8 cellular contexts compared by ENCODE assay signal in genomic region chrX:129654652-129655546, GRCh38. TPM values are rescaled to one million over a fixed set of nuclear protein-coding genes. Genes with fewer than 3 reads are reported as not detected.
DNase-seq lines count a peak whose midpoint lies in the region; ATAC-seq and TF ChIP-seq lines count a peak whose summit lies in the region.

TSS of gene APLN (minus strand) at chrX:129654956. CDS start at chrX:129654630, 326 bp downstream.

- H3K9me3 ChIP-seq in adrenal gland (replicated peaks in 1 of 3): no peaks in the 10 kb centered on the region
- no peaks in the 10 kb centered on the region for H3K9me3 ChIP-seq in right atrium auricular region
- H3K9me3 ChIP-seq in prostate gland: no peaks in the 10 kb centered on the region

- H3K4me1 Mint-ChIP-seq in Calu3 (ENCODE audit: low read depth, unreplicated experiment): peaks cover 7% of the 10 kb centered on the region

- H3K36me3 ChIP-seq in adrenal gland (replicated peaks in 1 of 2): no peaks in the 10 kb centered on the region
- H3K36me3 ChIP-seq in right atrium auricular region: no peaks in the 10 kb centered on the region
- H3K36me3 ChIP-seq in prostate gland: no peaks in the 10 kb centered on the region

- peak within 1 kb of the TSS; percentile 77 for H3K4me3 Mint-ChIP-seq in Calu3 (ENCODE audit: low read depth, unreplicated experiment)

- peak; percentile 39 for ATAC-seq in GM21423 (IDR thresholded peaks at IDR 0.05; ENCODE audit: unreplicated experiment)
- ATAC-seq in GM18517 (IDR thresholded peaks at IDR 0.05; ENCODE audit: unreplicated experiment): no peak

- peaks cover 9% of the 10 kb centered on the region for H3K36me3 Mint-ChIP-seq in Calu3 (ENCODE audit: insufficient read depth, unreplicated experiment)

- H3K27ac ChIP-seq in adrenal gland (peak within 1 kb of the TSS in 1 of 5 donors; percentile 23), right atrium auricular region (peak within 1 kb of the TSS in 1 of 2 donors; percentile 21), prostate gland (no peak within 1 kb of the TSS)

- H3K27me3 Mint-ChIP-seq in Calu3 (ENCODE audit: unreplicated experiment): peaks cover 50% of the 10 kb centered on the region

- no TSS peak for BruUV-seq in Calu3 (replicated peaks; lab: Mats Ljungman, UMichigan)

- no peak within 1 kb of the TSS for H3K27ac Mint-ChIP-seq in Calu3 (ENCODE audit: unreplicated experiment)

- TF ChIP-seq CTCF in Calu3 (IDR thresholded peaks at IDR 0.05; ENCODE audit: unreplicated experiment) (no peak), adrenal gland (IDR thresholded peaks at IDR 0.05) (no peak), right atrium auricular region (IDR thresholded peaks at IDR 0.05) (no peak), prostate gland (IDR thresholded peaks at IDR 0.05) (no peak)

- CTCF ChIA-PET in Calu3 (lab: Charles Lee): interaction anchor here (0.6 to 2.5 kb wide), 3 partner anchors 71 to 451 kb away, joined by 3 to 17 read pairs (median 11); no protein-coding TSS in a partner anchor

- peak; percentile 28 for DNase-seq in Calu3
- peak; percentile 29 for DNase-seq in NCI-H146 treated with DMSO at 0.1 percent for 48 hours (lab: John Stamatoyannopoulos, UW; ENCODE audit: unreplicated experiment)
- DNase-seq in adrenal gland: peak; percentile 33 to 76 (median 55)
- peak; percentile 55 for DNase-seq in right atrium auricular region (ENCODE audit: low spot score)
- DNase-seq in prostate gland (ENCODE audit: low spot score): no peak
- DNase-seq in AML-193 (lab: John Stamatoyannopoulos, UW): no peak

- H3K4me3 ChIP-seq in adrenal gland (peak within 1 kb of the TSS in 2 of 4 donors; percentile 28 to 35), right atrium auricular region (peak within 1 kb of the TSS; percentile 35 to 54), prostate gland (peak within 1 kb of the TSS; percentile 25 to 35)

- H3K27me3 ChIP-seq in adrenal gland (no peaks in the 10 kb centered on the region), right atrium auricular region (no peaks in the 10 kb centered on the region), prostate gland (replicated peaks; ENCODE audit: insufficient read depth) (no peaks in the 10 kb centered on the region)

- intact Hi-C loops in Calu3 (cut with micrococcal nuclease; ENCODE audit: unreplicated experiment): no loop called here
- intact Hi-C loops in adrenal gland (cut with DNase I): no loop called here
- intact Hi-C loops in prostate gland (cut with DNase I): no loop called here

- peak; percentile 24 to 47 for TF ChIP-seq POLR2A in adrenal gland (IDR thresholded peaks at IDR 0.05)
- no peak for TF ChIP-seq POLR2A in prostate gland (IDR thresholded peaks at IDR 0.05)

- WGBS in adrenal gland, 4 donors: 1 to 28% (median 20%) methylated on average over 3 to 61 of the region's 67 CpGs
- WGBS in prostate gland: 6% methylated on average over 9 of the region's 67 CpGs

- peaks cover 4 to 8% of the 10 kb centered on the region in 2 donors for H3K4me1 ChIP-seq in adrenal gland (replicated peaks in 1 of 2)
- H3K4me1 ChIP-seq in right atrium auricular region: peaks cover 0 to 18% of the 10 kb centered on the region in 2 donors
- no peaks in the 10 kb centered on the region for H3K4me1 ChIP-seq in prostate gland (replicated peaks)

- H3K9me3 Mint-ChIP-seq in Calu3 (ENCODE audit: low read depth, unreplicated experiment): no peaks in the 10 kb centered on the region

RNA-seq across cellular contexts. Expression of gene APLN, which starts in this region (rescaled TPM):
- total RNA-seq in Calu3 (2022) (0.35 TPM in 1 of 2 replicates, not detected in the other), adrenal gland (10 to 100 TPM in 2 of 8 donors, 1 to 10 TPM in 6; 3.6 to 18.5 (median 5.6) TPM), right atrium auricular region (1 to 10 TPM; 2.1 to 2.3 TPM), prostate gland (1 to 10 TPM; 1.7 to 3.5 TPM)
- 10 to 100 TPM in 2 of 3 donors, 1 to 10 TPM in 1; 2.7 to 27.5 (median 10.5) TPM for polyA plus RNA-seq in adrenal gland

Comparison
In these comparisons a context has a peak if more than half of its experiments do, and no peak if none do; other contexts are left out.
1. Peak in DNase-seq in Calu3; RNA of the gene not detected or under 1 TPM.
2. DNase-seq: peak in NCI-H146 treated with DMSO at 0.1 percent for 48 hours (single experiment), adrenal gland (7 of 7) and right atrium auricular region (single experiment); none in prostate gland (single experiment) and AML-193 (0 of 2).